8 cellular contexts compared by ENCODE assay signal in genomic region chr7:132318338-132319318, GRCh38.
A peak's percentile ranks its signal among the peaks of the same experiment; 100 is the strongest.
DNase-seq lines count a peak whose midpoint lies in the region; ATAC-seq and TF ChIP-seq lines count a peak whose summit lies in the region.

No MANE protein-coding gene starts in this region.

- no peaks in the 10 kb centered on the region for H3K36me3 ChIP-seq in kidney epithelial cell (ENCODE audit: control insufficient read depth, insufficient read depth, low read length)

- ATAC-seq in GM19023 (IDR thresholded peaks at IDR 0.05; ENCODE audit: unreplicated experiment) (peak; percentile 89), HG03442 (IDR thresholded peaks at IDR 0.05; ENCODE audit: unreplicated experiment) (peak; percentile 86)

- H3K4me3 ChIP-seq in AG10803 (ENCODE audit: low read length) (no peak overlapping the region), kidney epithelial cell (ENCODE audit: low read depth, low read length) (no peak overlapping the region)

- TF ChIP-seq CTCF in AG10803 (conservative IDR thresholded peaks at IDR 0.05; ENCODE audit: low read length), result peak; percentile 95
- TF ChIP-seq CTCF in kidney epithelial cell (IDR thresholded peaks at IDR 0.05; ENCODE audit: insufficient read depth, low read length, poor library complexity, severe bottlenecking), result peak; percentile 81

- peak; percentile 80 for DNase-seq in AG10803 (ENCODE audit: low read depth)
- DNase-seq in NCI-H524 (lab: John Stamatoyannopoulos, UW), result peak; percentile 64 to 78
- peak; percentile 62 for DNase-seq in activated CD4-positive, alpha-beta T cell treated with anti-CD3 and anti-CD28 coated beads for 1 hour
- peak; percentile 88 for DNase-seq in cerebellar cortex (ENCODE audit: low spot score)
- peak; percentile 32 for DNase-seq in kidney epithelial cell (ENCODE audit: low read depth)
- DNase-seq in stimulated activated CD4-positive, alpha-beta T cell treated with anti-CD3 and anti-CD28 coated beads, Interleukin-2, amount 100 ng/mL, for 4 hours (ENCODE audit: low read depth), result peak; percentile 51

- no peaks in the 10 kb centered on the region for H3K27me3 ChIP-seq in kidney epithelial cell (ENCODE audit: control insufficient read depth, insufficient read depth, low read length)

Comparison
In these comparisons a context has a peak if more than half of its experiments do, and no peak if none do; other contexts are left out.
1. DNase-seq: peak in every context shown above with its lines; median percentile 88 in cerebellar cortex; 80 in AG10803; 71 in NCI-H524; 62 in activated CD4-positive, alpha-beta T cell treated with anti-CD3 and anti-CD28 coated beads for 1 hour; 51 in stimulated activated CD4-positive, alpha-beta T cell treated with anti-CD3 and anti-CD28 coated beads, Interleukin-2, amount 100 ng/mL, for 4 hours; 32 in kidney epithelial cell.